ENCODE assay signal across 15 cellular contexts in genomic region chr3:15645246-15645645, GRCh38. TPM values are rescaled to one million over a fixed set of nuclear protein-coding genes. Genes with fewer than 3 reads are reported as not detected.
DNase-seq lines count a peak whose midpoint lies in the region; ATAC-seq and TF ChIP-seq lines count a peak whose summit lies in the region.
"Had no signal": no experiment of that assay in that cellular context is flagged by ENCODE, and none has a peak within 500 bp of the region (broad histone marks: within the 10 kb centered on the region; RNA-seq: fewer than 3 reads in every experiment).

No MANE protein-coding gene starts in this region.

- H3K4me3 ChIP-seq in HCT116 (replicated peaks in 1 of 2; ENCODE audit: low read depth in 1 of 2, low read length in 2 of 2), result peak overlapping the region in 1 of 2 experiments; percentile 34; a peak in 1 of 4 replicates
- no peak overlapping the region for H3K4me3 ChIP-seq in ascending aorta
- no peak overlapping the region for H3K4me3 ChIP-seq in mesenchymal stem cell (ENCODE audit: insufficient read depth in 1 of 2, low read depth in 1 of 2, low read length in 2 of 2)
- H3K4me3 ChIP-seq in smooth muscle cell, result no peak overlapping the region
- no peak overlapping the region for H3K4me3 ChIP-seq in H7 (ENCODE audit: insufficient read depth, low read depth, low read length)
- H3K4me3 ChIP-seq: lower lobe of right lung had no signal

- peak overlapping the region; percentile 71 to 99 for H3K18ac ChIP-seq in mesenchymal stem cell (ENCODE audit: low read depth in 1 of 2, low read length in 2 of 2)

- H3K14ac ChIP-seq in mesenchymal stem cell (ENCODE audit: low read length in 2 of 2), result peak overlapping the region in 1 of 2 experiments; percentile 1

- peak overlapping the region; percentile 40 for H2AK5ac ChIP-seq in mesenchymal stem cell (ENCODE audit: low read length, severe bottlenecking)

- H2AFZ ChIP-seq in HCT116 (ENCODE audit: low read depth, low read length, poor library complexity, severe bottlenecking) (peak overlapping the region; percentile 74), mesenchymal stem cell (ENCODE audit: low read depth, low read length) (no peak overlapping the region), smooth muscle cell (ENCODE audit: low read depth) (no peak overlapping the region)

- H3K79me2 ChIP-seq in HCT116 (ENCODE audit: insufficient read depth, low read length), result no peaks in the 10 kb centered on the region
- no peaks in the 10 kb centered on the region for H3K79me2 ChIP-seq in smooth muscle cell (ENCODE audit: low read depth)

- H4K20me1 ChIP-seq in HCT116 (ENCODE audit: insufficient read depth) (no peaks in the 10 kb centered on the region), smooth muscle cell (ENCODE audit: low read depth) (no peaks in the 10 kb centered on the region)

- RAD21 ChIA-PET in HCT116 (lab: Charles Lee; ENCODE audit: low non-redundant PET in 1 of 2, low total read pairs in 2 of 2, uncharacterized antibody in 2 of 2, unreplicated experiment in 2 of 2), result no interaction called here

- no peak for ATAC-seq in HCT116
- no peak for ATAC-seq in HG03469 (IDR thresholded peaks at IDR 0.05; ENCODE audit: unreplicated experiment)
- ATAC-seq: HepG2, lower lobe of right lung had no signal

- TF ChIP-seq POLR2A in HCT116 (IDR thresholded peaks at IDR 0.05; ENCODE audit: borderline replicate concordance, extremely low read depth, insufficient read depth, insufficient read length), result no peak

- H3K9ac ChIP-seq in HCT116 (ENCODE audit: low read length) (peak overlapping the region; percentile 67), mesenchymal stem cell (ENCODE audit: low read length) (peak overlapping the region; percentile 81), smooth muscle cell (ENCODE audit: low read depth) (peak overlapping the region; percentile 84)

- no peak overlapping the region for H3K23ac ChIP-seq in mesenchymal stem cell (ENCODE audit: low read length in 2 of 2)

- H3K79me1 ChIP-seq in mesenchymal stem cell (replicated peaks; ENCODE audit: low read length, poor library complexity, severe bottlenecking), result peaks cover 4% of the 10 kb centered on the region

- H3K27me3 ChIP-seq in HCT116 (ENCODE audit: insufficient read depth, low read length) (no peaks in the 10 kb centered on the region), ascending aorta (no peaks in the 10 kb centered on the region), mesenchymal stem cell (ENCODE audit: control insufficient read depth in 1 of 2, insufficient read depth in 1 of 2, low read length in 2 of 2) (no peaks in the 10 kb centered on the region), smooth muscle cell (ENCODE audit: low read depth) (no peaks in the 10 kb centered on the region), H7 (ENCODE audit: control insufficient read depth, insufficient read depth, low read length) (no peaks in the 10 kb centered on the region)

- H3F3A ChIP-seq in smooth muscle cell (ENCODE audit: low read depth), result peaks cover 16% of the 10 kb centered on the region

- H3K36me3 ChIP-seq in HCT116 (ENCODE audit: control insufficient read depth in 1 of 2, insufficient read depth in 2 of 2, low read length in 2 of 2) (no peaks in the 10 kb centered on the region), ascending aorta (no peaks in the 10 kb centered on the region), mesenchymal stem cell (ENCODE audit: control insufficient read depth in 1 of 2, insufficient read depth in 2 of 2, low read depth in 1 of 2, low read length in 2 of 2) (peaks cover 0 to 12% of the 10 kb centered on the region in 2 experiments), smooth muscle cell (ENCODE audit: low read depth) (no peaks in the 10 kb centered on the region), H7 (replicated peaks; ENCODE audit: control insufficient read depth, insufficient read depth, low read length) (peaks cover 5% of the 10 kb centered on the region)
- H3K36me3 ChIP-seq: lower lobe of right lung had no signal

- H3K4me2 ChIP-seq in HCT116 (ENCODE audit: low read length) (peak overlapping the region; percentile 75), mesenchymal stem cell (ENCODE audit: low read length, poor library complexity, severe bottlenecking) (no peak overlapping the region), smooth muscle cell (peak overlapping the region; percentile 75)

- no peak for TF ChIP-seq CTCF in HCT116 (IDR thresholded peaks at IDR 0.05 in 2 of 3, conservative IDR thresholded peaks at IDR 0.05 in 1 of 3; ENCODE audit: borderline replicate concordance in 1 of 3, insufficient read depth in 1 of 3, low read depth in 2 of 3, low read length in 2 of 3)
- no peak for TF ChIP-seq CTCF in ascending aorta (IDR thresholded peaks at IDR 0.05)
- TF ChIP-seq CTCF in smooth muscle cell (IDR thresholded peaks at IDR 0.05; ENCODE audit: borderline replicate concordance, insufficient read depth, poor library complexity, severe bottlenecking), result no peak

- peak overlapping the region; percentile 96 for H3K27ac ChIP-seq in HCT116 (ENCODE audit: low read depth, low read length)
- H3K27ac ChIP-seq in ascending aorta, result peak overlapping the region; percentile 60 to 72
- H3K27ac ChIP-seq in mesenchymal stem cell (ENCODE audit: low read length, poor library complexity, severe bottlenecking), result peak overlapping the region; percentile 95
- H3K27ac ChIP-seq in smooth muscle cell (ENCODE audit: low read depth), result peak overlapping the region; percentile 100
- H3K27ac ChIP-seq: lower lobe of right lung had no signal

- peak overlapping the region; percentile 69 to 89 for H2BK12ac ChIP-seq in mesenchymal stem cell (ENCODE audit: low read length in 2 of 2)

- peak overlapping the region; percentile 94 for H4K8ac ChIP-seq in mesenchymal stem cell (ENCODE audit: low read length)

- H3K4ac ChIP-seq in mesenchymal stem cell (ENCODE audit: low read depth in 1 of 2, low read length in 2 of 2), result peak overlapping the region; percentile 15 to 96

- CTCF ChIA-PET in HCT116 (lab: Charles Lee), result interaction anchor here (1.1 kb wide), 1 partner anchor 15 kb away, joined by 4 read pairs; no protein-coding TSS in a partner anchor

- 80% methylated on average over 6 of the region's 6 CpGs for WGBS in mesenchymal stem cell
- WGBS in smooth muscle cell (ENCODE audit: low lambda C conversion rate), result 95% methylated on average over 6 of the region's 6 CpGs

- intact Hi-C loops in HCT116 (cut with micrococcal nuclease), result no loop called here
- intact Hi-C loops in ascending aorta (cut with DNase I), result no loop called here

- no peak for DNase-seq in HCT116 (ENCODE audit: low read depth, low spot score)
- no peak for DNase-seq in ascending aorta (ENCODE audit: low spot score in 2 of 2)
- peak; percentile 24 for DNase-seq in mesenchymal stem cell
- no peak for DNase-seq in smooth muscle cell (lab: John Stamatoyannopoulos, UW; ENCODE audit: unreplicated experiment)
- DNase-seq in H7, result no peak
- DNase-seq in NOMO-1 treated with DMSO at 0.1 percent for 48 hours (lab: John Stamatoyannopoulos, UW; ENCODE audit: unreplicated experiment), result no peak
- no peak for DNase-seq in activated CD8-positive, alpha-beta memory T cell treated with anti-CD3 and anti-CD28 coated beads for 24 hours
- DNase-seq: activated CD8-positive, alpha-beta memory T cell treated with anti-CD3 and anti-CD28 coated beads, Interleukin-2, amount 50 U/mL, for 48 hours; activated naive CD4-positive, alpha-beta T cell treated with anti-CD3 and anti-CD28 coated beads for 36 hours; Calu3; lower lobe of right lung; NCI-H1930; NCI-H446 had no signal

- H3K9me2 ChIP-seq in HCT116 (ENCODE audit: insufficient read depth), result no peaks in the 10 kb centered on the region

- no peak for TF ChIP-seq RAD21 in HCT116 (IDR thresholded peaks at IDR 0.05; ENCODE audit: low read depth)

- no peaks in the 10 kb centered on the region for H3K9me3 ChIP-seq in HCT116 (ENCODE audit: control insufficient read depth in 1 of 2, insufficient read depth in 1 of 2, low read depth in 1 of 2, low read length in 2 of 2)
- no peaks in the 10 kb centered on the region for H3K9me3 ChIP-seq in ascending aorta
- no peaks in the 10 kb centered on the region for H3K9me3 ChIP-seq in mesenchymal stem cell (ENCODE audit: control insufficient read depth, low read length)
- H3K9me3 ChIP-seq in smooth muscle cell (replicated peaks; ENCODE audit: low read depth), result no peaks in the 10 kb centered on the region
- H3K9me3 ChIP-seq: lower lobe of right lung had no signal

- peak overlapping the region; percentile 83 for H4K91ac ChIP-seq in mesenchymal stem cell (ENCODE audit: low read length)

- peak overlapping the region; percentile 40 for H2BK15ac ChIP-seq in mesenchymal stem cell (ENCODE audit: low read depth, poor library complexity, severe bottlenecking)

- peak overlapping the region; percentile 26 for H2BK5ac ChIP-seq in mesenchymal stem cell (ENCODE audit: low read depth, low read length, poor library complexity, severe bottlenecking)

- H2BK120ac ChIP-seq in mesenchymal stem cell (ENCODE audit: low read depth, low read length), result peak overlapping the region; percentile 98

- POLR2A ChIA-PET in HCT116 (lab: Charles Lee), result interaction anchor here (1.0 to 1.7 kb wide), 2 partner anchors 9 to 152 kb away, joined by 4 to 9 read pairs; partner anchors contain the start of gene ANKRD28

- BruUV-seq in HCT116 (replicated peaks; lab: Mats Ljungman, UMichigan), result no TSS peak

- H3K4me1 ChIP-seq in HCT116 (ENCODE audit: control insufficient read depth in 1 of 2, insufficient read depth in 2 of 2, low read length in 2 of 2) (peaks cover 29 to 45% of the 10 kb centered on the region in 2 experiments), ascending aorta (peaks cover 10 to 18% of the 10 kb centered on the region in 2 donors), mesenchymal stem cell (ENCODE audit: control insufficient read depth, insufficient read depth, low read depth, low read length) (peaks cover 17% of the 10 kb centered on the region), smooth muscle cell (ENCODE audit: low read depth) (peaks cover 11% of the 10 kb centered on the region)

TF ChIP-seq in HCT116, 20 proteins besides CTCF, POLR2A, EP300 and RAD21 (continues in another document):
- TF ChIP-seq POLR2AphosphoS5 (IDR thresholded peaks at IDR 0.05; ENCODE audit: low read depth, low read length) (no peak), YY1 (IDR thresholded peaks at IDR 0.05; ENCODE audit: extremely low read depth, insufficient replicate concordance, low read depth, low read length) (no peak), FOSL1 (IDR thresholded peaks at IDR 0.05; ENCODE audit: low read depth) (no peak), CBX3 (IDR thresholded peaks at IDR 0.05; ENCODE audit: low read depth) (no peak)

RNA-seq across cellular contexts. Expression of gene BTD, which starts 43.7 kb away (rescaled TPM):
- total RNA-seq in HCT116 (2021; ENCODE audit: unreplicated experiment) (5.0 TPM), ascending aorta (11.8 TPM), smooth muscle cell (9.4 and 20.9 TPM in 2 replicates)
- 5.3 and 6.7 TPM in 2 replicates for polyA plus RNA-seq in HCT116 (2012)
- 16.3 TPM for polyA plus RNA-seq in mesenchymal stem cell (2013, experiment 1 of 2)
- polyA plus RNA-seq in mesenchymal stem cell (2013, experiment 2 of 2), result 15.8 TPM
- 16.3 and 23.6 TPM in 2 replicates for polyA plus RNA-seq in smooth muscle cell
- total RNA-seq in H7 (2014; rRNA removed; shearing (Covaris generic)), result 13.4 and 18.1 TPM in 2 replicates

RNA-seq across cellular contexts. Expression of gene HACL1, which starts 43.9 kb away (rescaled TPM):
- total RNA-seq in HCT116 (2021; ENCODE audit: unreplicated experiment) (20.5 TPM), ascending aorta (13.8 TPM), smooth muscle cell (13.0 and 17.9 TPM in 2 replicates)
- 18.7 and 18.9 TPM in 2 replicates for polyA plus RNA-seq in HCT116 (2012)
- polyA plus RNA-seq in mesenchymal stem cell (2013, experiment 1 of 2), result 9.2 TPM
- polyA plus RNA-seq in mesenchymal stem cell (2013, experiment 2 of 2), result 9.0 TPM
- 11.8 and 16.3 TPM in 2 replicates for polyA plus RNA-seq in smooth muscle cell
- total RNA-seq in H7 (2014; rRNA removed; shearing (Covaris generic)), result 52.0 and 69.3 TPM in 2 replicates
